Comparison of ENCODE assay signal across 9 cellular contexts in genomic region chrX:119942173-119942819, GRCh38. TPM values are rescaled to one million over a fixed set of nuclear protein-coding genes. Genes with fewer than 3 reads are reported as not detected.
DNase-seq lines count a peak whose midpoint lies in the region; ATAC-seq, FAIRE-seq and TF ChIP-seq lines count a peak whose summit lies in the region.
"Had no signal": no experiment of that assay in that cellular context is flagged by ENCODE, and none has a peak within 500 bp of the region (broad histone marks: within the 10 kb centered on the region; RNA-seq: fewer than 3 reads in every experiment).

No MANE protein-coding gene starts in this region.

- DNase-seq in GM18507 (ENCODE audit: extremely low spot score, insufficient read length, low read depth) (no peak), T-helper 17 cell (no peak), foreskin keratinocyte (no peak), skeletal muscle cell (ENCODE audit: low read depth) (no peak), NCI-H1105 treated with DMSO at 0.1 percent for 48 hours (lab: John Stamatoyannopoulos, UW) (no peak), CD1c-positive myeloid dendritic cell (ENCODE audit: extremely low spot score) (no peak)

- H3K27me3 Mint-ChIP-seq in T-helper 17 cell, result no peaks in the 10 kb centered on the region

- no peak for TF ChIP-seq CTCF in foreskin keratinocyte (conservative IDR thresholded peaks at IDR 0.05)

- H3K27ac Mint-ChIP-seq in T-helper 17 cell, result peak overlapping the region; percentile 98

- no peaks in the 10 kb centered on the region for H3K27me3 ChIP-seq in foreskin keratinocyte

- peak; percentile 51 for FAIRE-seq in GM18507 (lab: Jason Lieb, UNC)

- peak overlapping the region; percentile 44 for H3K27ac ChIP-seq in foreskin keratinocyte

- ATAC-seq in T-helper 17 cell (no peak), foreskin keratinocyte (no peak), GM21529 (IDR thresholded peaks at IDR 0.05; ENCODE audit: unreplicated experiment) (no peak), GM18520 (IDR thresholded peaks at IDR 0.05; ENCODE audit: unreplicated experiment) (no peak)

- H3K4me3 Mint-ChIP-seq in T-helper 17 cell, result peak overlapping the region; percentile 98

- no peaks in the 10 kb centered on the region for H3K9me3 ChIP-seq in T-helper 17 cell (ENCODE audit: control insufficient read depth, low read length, poor library complexity, severe bottlenecking)

- peak overlapping the region; percentile 70 for H3K4me3 ChIP-seq in skeletal muscle cell (ENCODE audit: low read depth, low read length)

- peaks cover 2% of the 10 kb centered on the region for H3K36me3 Mint-ChIP-seq in T-helper 17 cell (ENCODE audit: low read depth)

- no peaks in the 10 kb centered on the region for H3K4me1 ChIP-seq in foreskin keratinocyte

- H3K4me1 Mint-ChIP-seq in T-helper 17 cell, result peaks cover 7% of the 10 kb centered on the region

RNA-seq across cellular contexts. Expression of gene NKAP, which starts 1.3 kb away (rescaled TPM):
- total RNA-seq in T-helper 17 cell, result 10 to 100 TPM; 12.2 to 12.5 TPM
- total RNA-seq in foreskin keratinocyte, result 5.2 and 5.3 TPM in 2 replicates
- polyA plus RNA-seq in foreskin keratinocyte, result 8.0 and 8.9 TPM in 2 replicates

RNA-seq across cellular contexts. Expression of gene AKAP14, which starts 46.6 kb away (rescaled TPM):
- total RNA-seq in T-helper 17 cell (not detected), foreskin keratinocyte (not detected in 2 replicates)
- not detected in 2 replicates for polyA plus RNA-seq in foreskin keratinocyte
- total RNA-seq: myocyte had no signal
